Comparison of ENCODE assay signal across 1 cellular context in the genomic region with DNA sequence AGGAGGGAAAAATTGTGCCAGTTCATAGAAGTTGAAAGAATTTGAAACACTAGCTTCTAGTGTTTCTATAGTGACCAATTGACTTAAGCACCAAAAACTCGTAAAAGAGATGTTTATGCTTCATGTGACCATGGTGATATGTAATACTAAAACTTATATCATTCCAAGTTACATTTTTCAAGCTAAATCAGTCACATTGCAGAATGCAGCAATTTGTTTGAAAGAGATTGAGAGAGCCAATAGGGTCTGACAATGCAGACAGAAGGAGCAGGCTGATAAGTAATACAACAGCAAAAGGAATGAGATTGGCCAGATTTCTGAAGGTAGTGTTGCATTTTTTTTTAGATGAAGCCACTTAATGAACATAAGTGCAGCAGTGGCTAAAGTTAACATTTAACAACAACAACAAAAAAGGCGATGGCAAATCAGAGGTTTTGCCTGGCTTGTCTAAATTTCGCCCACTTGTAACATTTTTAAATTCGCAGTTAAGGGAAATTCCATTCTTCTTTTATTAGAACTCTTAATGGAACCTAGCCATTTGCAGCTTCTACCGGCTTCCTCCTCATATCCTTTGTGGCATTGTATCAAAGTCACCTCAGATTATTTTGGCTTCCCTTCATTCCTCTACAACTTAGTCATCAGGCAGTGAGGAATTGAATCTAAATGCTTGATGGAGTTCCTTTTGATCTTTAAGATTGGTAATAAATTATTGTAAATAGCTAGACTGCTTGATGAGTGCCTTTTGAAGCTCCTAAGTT.
TF ChIP-seq lines count a peak whose summit lies in the region.

No MANE protein-coding gene starts in this region.

TF ChIP-seq in GM12891, 5 proteins besides CTCF, POLR2A, EP300 and RAD21:
- TF ChIP-seq POLR2AphosphoS5 (IDR thresholded peaks at IDR 0.05; ENCODE audit: low read depth, low read length): no peak
